ENCODE assay signal across 8 cellular contexts in the genomic region with DNA sequence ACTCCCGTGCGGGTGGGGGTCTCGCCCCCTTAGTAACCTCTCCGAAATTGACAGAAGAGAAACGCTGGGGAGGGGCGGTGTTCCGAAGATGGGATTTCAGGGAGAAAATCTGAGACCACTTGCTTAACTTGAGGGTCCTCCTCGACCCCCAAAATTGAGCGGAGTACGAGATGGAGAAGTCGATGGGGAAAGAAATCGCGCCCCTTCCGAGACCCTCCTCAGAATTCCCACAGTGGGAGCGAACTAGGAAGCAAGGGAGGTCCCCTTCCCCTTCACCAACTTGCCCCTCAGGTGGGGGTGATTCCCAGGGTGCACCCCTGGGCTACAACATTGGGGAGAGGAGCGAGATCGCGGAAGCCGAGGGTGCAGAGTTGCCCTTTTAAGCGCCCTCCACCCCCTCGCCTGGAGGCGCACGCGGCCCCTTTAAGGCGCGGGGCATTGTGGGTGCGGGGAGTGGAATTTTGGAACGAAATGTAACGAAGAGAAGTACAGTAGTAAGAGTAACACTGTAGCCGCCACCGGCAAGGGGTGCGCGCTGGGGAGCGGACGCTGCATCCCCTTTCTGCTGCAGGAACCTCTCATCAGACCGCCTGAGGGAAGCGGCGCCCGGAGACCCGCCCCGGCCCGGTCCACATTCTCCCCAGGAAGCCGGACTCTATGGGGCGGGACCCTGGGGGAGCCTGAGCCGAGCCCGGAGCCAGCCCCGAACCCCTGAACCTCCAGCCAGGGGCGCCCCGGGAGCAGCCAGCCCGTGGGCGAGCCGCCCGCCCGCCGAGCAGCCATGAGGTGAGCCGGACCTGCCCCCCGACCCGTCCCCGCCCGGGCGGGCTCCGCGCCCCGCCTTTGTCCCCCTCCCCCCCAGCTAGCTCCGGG. TPM values are rescaled to one million over a fixed set of nuclear protein-coding genes. Genes with fewer than 3 reads are reported as not detected.
A peak's percentile ranks its signal among the peaks of the same experiment; 100 is the strongest.
DNase-seq lines count a peak whose midpoint lies in the region; ATAC-seq and TF ChIP-seq lines count a peak whose summit lies in the region.

Gene VASP, plus strand, starts transcription at position 489 of the 873 bp plus-strand sequence. Its CDS starts 293 bp downstream, at position 782.

- H3K9me3 Mint-ChIP-seq in WTC11: no peaks in the 10 kb centered on the region

- POLR2A ChIA-PET in WTC11 (lab: Charles Lee): interaction anchor here (1.9 kb wide), 1 partner anchor 9 kb away, joined by 33 read pairs; the partner anchor contains the start of genes PPM1N and RTN2

- peak within 1 kb of the TSS; percentile 95 to 99 for H3K4me3 ChIP-seq in cardiac fibroblast (replicated peaks in 1 of 2; ENCODE audit: low read depth in 2 of 2, low read length in 2 of 2)

- H3K27me3 Mint-ChIP-seq in WTC11 (ENCODE audit: low read depth): no peaks in the 10 kb centered on the region; the same call in 1 of the 2 replicates

- no peaks in the 10 kb centered on the region for H3K36me3 Mint-ChIP-seq in WTC11

- DNase-seq in A172 (ENCODE audit: low spot score): peak; percentile 72
- DNase-seq in NCI-H2227 treated with DMSO at 0.1 percent for 48 hours (lab: John Stamatoyannopoulos, UW): peak; percentile 10
- DNase-seq in WTC11 (ENCODE audit: low spot score): peak; percentile 89
- peak; percentile 84 to 88 for DNase-seq in cardiac fibroblast (ENCODE audit: low read depth in 2 of 2)
- DNase-seq in islet precursor cell: peak; percentile 94
- peak; percentile 82 for DNase-seq in stimulated activated CD4-positive, alpha-beta T cell treated with anti-CD3 and anti-CD28 coated beads, Interleukin-12 subunit alpha, Interleukin-12 subunit beta, amount 100 ng/mL, for 4 hours

- peak within 1 kb of the TSS; percentile 91 for H3K4me3 Mint-ChIP-seq in WTC11

- peaks cover 31% of the 10 kb centered on the region for H3K4me1 Mint-ChIP-seq in WTC11

- TF ChIP-seq CTCF in WTC11 (IDR thresholded peaks at IDR 0.05): no peak
- no peak for TF ChIP-seq CTCF in cardiac fibroblast (IDR thresholded peaks at IDR 0.05; ENCODE audit: low read depth, low read length)

- CTCF ChIA-PET in WTC11 (lab: Charles Lee): interaction anchor here (0.9 to 1.8 kb wide), 10 partner anchors 8 to 136 kb away, joined by 3 to 10 read pairs (median 6); partner anchors contain the start of genes FOSB, PPM1N and RTN2

- ATAC-seq in GM18517 (IDR thresholded peaks at IDR 0.05; ENCODE audit: unreplicated experiment): peak; percentile 66
- peak; percentile 48 for ATAC-seq in HG03045 (IDR thresholded peaks at IDR 0.05; ENCODE audit: unreplicated experiment)
- peak; percentile 39 for ATAC-seq in WTC11

- peak within 1 kb of the TSS; percentile 93 for H3K27ac Mint-ChIP-seq in WTC11

TF ChIP-seq in WTC11, 78 proteins besides CTCF, POLR2A, EP300 and RAD21 (continues in another document):
- TF ChIP-seq SMAD4 (CRISPR knock-in tag; IDR thresholded peaks at IDR 0.05): no peak; the same call in 1 of the 2 replicates
- 0 out of 2 replicates have a peak, but pooled peaks have one; percentile 32 for TF ChIP-seq GABPB1 (CRISPR knock-in tag; IDR thresholded peaks at IDR 0.05)
- TF ChIP-seq, protein P1, sequence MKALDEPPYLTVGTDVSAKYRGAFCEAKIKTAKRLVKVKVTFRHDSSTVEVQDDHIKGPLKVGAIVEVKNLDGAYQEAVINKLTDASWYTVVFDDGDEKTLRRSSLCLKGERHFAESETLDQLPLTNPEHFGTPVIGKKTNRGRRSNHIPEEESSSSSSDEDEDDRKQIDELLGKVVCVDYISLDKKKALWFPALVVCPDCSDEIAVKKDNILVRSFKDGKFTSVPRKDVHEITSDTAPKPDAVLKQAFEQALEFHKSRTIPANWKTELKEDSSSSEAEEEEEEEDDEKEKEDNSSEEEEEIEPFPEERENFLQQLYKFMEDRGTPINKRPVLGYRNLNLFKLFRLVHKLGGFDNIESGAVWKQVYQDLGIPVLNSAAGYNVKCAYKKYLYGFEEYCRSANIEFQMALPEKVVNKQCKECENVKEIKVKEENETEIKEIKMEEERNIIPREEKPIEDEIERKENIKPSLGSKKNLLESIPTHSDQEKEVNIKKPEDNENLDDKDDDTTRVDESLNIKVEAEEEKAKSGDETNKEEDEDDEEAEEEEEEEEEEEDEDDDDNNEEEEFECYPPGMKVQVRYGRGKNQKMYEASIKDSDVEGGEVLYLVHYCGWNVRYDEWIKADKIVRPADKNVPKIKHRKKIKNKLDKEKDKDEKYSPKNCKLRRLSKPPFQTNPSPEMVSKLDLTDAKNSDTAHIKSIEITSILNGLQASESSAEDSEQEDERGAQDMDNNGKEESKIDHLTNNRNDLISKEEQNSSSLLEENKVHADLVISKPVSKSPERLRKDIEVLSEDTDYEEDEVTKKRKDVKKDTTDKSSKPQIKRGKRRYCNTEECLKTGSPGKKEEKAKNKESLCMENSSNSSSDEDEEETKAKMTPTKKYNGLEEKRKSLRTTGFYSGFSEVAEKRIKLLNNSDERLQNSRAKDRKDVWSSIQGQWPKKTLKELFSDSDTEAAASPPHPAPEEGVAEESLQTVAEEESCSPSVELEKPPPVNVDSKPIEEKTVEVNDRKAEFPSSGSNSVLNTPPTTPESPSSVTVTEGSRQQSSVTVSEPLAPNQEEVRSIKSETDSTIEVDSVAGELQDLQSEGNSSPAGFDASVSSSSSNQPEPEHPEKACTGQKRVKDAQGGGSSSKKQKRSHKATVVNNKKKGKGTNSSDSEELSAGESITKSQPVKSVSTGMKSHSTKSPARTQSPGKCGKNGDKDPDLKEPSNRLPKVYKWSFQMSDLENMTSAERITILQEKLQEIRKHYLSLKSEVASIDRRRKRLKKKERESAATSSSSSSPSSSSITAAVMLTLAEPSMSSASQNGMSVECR (CRISPR knock-in tag; IDR thresholded peaks at IDR 0.05; ENCODE audit: borderline replicate concordance): peak; percentile 81; the same call in 1 of the 2 replicates
- TF ChIP-seq SP1 (CRISPR knock-in tag; conservative IDR thresholded peaks at IDR 0.05): peak; percentile 68
- TF ChIP-seq, protein P2, sequence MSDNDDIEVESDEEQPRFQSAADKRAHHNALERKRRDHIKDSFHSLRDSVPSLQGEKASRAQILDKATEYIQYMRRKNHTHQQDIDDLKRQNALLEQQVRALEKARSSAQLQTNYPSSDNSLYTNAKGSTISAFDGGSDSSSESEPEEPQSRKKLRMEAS (CRISPR knock-in tag; IDR thresholded peaks at IDR 0.05): peak; percentile 84
- no peak for TF ChIP-seq ZNF317 (CRISPR knock-in tag; IDR thresholded peaks at IDR 0.05; ENCODE audit: borderline replicate concordance, low read depth)
- peak; percentile 47; the same call in 1 of the 2 replicates for TF ChIP-seq ZNF423 (CRISPR knock-in tag; IDR thresholded peaks at IDR 0.05)
- no peak for TF ChIP-seq CREB1 (CRISPR knock-in tag; IDR thresholded peaks at IDR 0.05)
- TF ChIP-seq, protein P3, sequence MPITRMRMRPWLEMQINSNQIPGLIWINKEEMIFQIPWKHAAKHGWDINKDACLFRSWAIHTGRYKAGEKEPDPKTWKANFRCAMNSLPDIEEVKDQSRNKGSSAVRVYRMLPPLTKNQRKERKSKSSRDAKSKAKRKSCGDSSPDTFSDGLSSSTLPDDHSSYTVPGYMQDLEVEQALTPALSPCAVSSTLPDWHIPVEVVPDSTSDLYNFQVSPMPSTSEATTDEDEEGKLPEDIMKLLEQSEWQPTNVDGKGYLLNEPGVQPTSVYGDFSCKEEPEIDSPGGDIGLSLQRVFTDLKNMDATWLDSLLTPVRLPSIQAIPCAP (CRISPR knock-in tag; IDR thresholded peaks at IDR 0.05): no peak
- peak; percentile 79; the same call in 1 of the 2 replicates for TF ChIP-seq ZNF281 (CRISPR knock-in tag; IDR thresholded peaks at IDR 0.05)
- TF ChIP-seq ETV6 (CRISPR knock-in tag; IDR thresholded peaks at IDR 0.05): peak; percentile 55; the same call in 1 of the 2 replicates
- TF ChIP-seq, protein P4, sequence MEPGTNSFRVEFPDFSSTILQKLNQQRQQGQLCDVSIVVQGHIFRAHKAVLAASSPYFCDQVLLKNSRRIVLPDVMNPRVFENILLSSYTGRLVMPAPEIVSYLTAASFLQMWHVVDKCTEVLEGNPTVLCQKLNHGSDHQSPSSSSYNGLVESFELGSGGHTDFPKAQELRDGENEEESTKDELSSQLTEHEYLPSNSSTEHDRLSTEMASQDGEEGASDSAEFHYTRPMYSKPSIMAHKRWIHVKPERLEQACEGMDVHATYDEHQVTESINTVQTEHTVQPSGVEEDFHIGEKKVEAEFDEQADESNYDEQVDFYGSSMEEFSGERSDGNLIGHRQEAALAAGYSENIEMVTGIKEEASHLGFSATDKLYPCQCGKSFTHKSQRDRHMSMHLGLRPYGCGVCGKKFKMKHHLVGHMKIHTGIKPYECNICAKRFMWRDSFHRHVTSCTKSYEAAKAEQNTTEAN (CRISPR knock-in tag; IDR thresholded peaks at IDR 0.05): no peak
- TF ChIP-seq ZNF416 (CRISPR knock-in tag; IDR thresholded peaks at IDR 0.05): peak; percentile 73; the same call in 1 of the 2 replicates
- TF ChIP-seq TEAD1 (CRISPR knock-in tag; IDR thresholded peaks at IDR 0.05): peak; percentile 76
- TF ChIP-seq MYBL2 (CRISPR knock-in tag; IDR thresholded peaks at IDR 0.05): 0 out of 2 replicates have a peak, but pooled peaks have one; percentile 40
- 0 out of 2 replicates have a peak, but pooled peaks have one; percentile 18 for TF ChIP-seq TEAD4 (CRISPR knock-in tag; IDR thresholded peaks at IDR 0.05)
- 0 out of 2 replicates have a peak, but pooled peaks have one; percentile 64 for TF ChIP-seq ZNF219 (CRISPR knock-in tag; IDR thresholded peaks at IDR 0.05; ENCODE audit: borderline replicate concordance)
- peak; percentile 71; the same call in 1 of the 2 replicates for TF ChIP-seq FOXK1 (CRISPR knock-in tag; IDR thresholded peaks at IDR 0.05)

RNA-seq across cellular contexts. Expression of gene VASP, which starts in this region (rescaled TPM):
- 54.7 and 64.6 TPM in 2 replicates for total RNA-seq in A172 (2014; rRNA removed; shearing (Covaris generic))
- total RNA-seq in WTC11 (2021): 143 to 146 TPM (median 144 TPM) in 3 replicates

Comparison
In these comparisons a context has a peak if more than half of its experiments do, and no peak if none do; other contexts are left out.
1. Peak in every context shown above with its lines: DNase-seq, ATAC-seq and H3K4me3 ChIP-seq.
2. DNase-seq: peak in every context shown above with its lines; median percentile 94 in islet precursor cell; 89 in WTC11; 86 in cardiac fibroblast; 82 in stimulated activated CD4-positive, alpha-beta T cell treated with anti-CD3 and anti-CD28 coated beads, Interleukin-12 subunit alpha, Interleukin-12 subunit beta, amount 100 ng/mL, for 4 hours; 72 in A172; 10 in NCI-H2227 treated with DMSO at 0.1 percent for 48 hours.